Comparison of ENCODE assay signal across 13 cellular contexts in genomic region chrX:44913656-44914531, GRCh38. TPM values are rescaled to one million over a fixed set of nuclear protein-coding genes. Genes with fewer than 3 reads are reported as not detected.
A peak's percentile ranks its signal among the peaks of the same experiment; 100 is the strongest.
DNase-seq lines count a peak whose midpoint lies in the region; ATAC-seq lines count a peak whose summit lies in the region.
"Had no signal": no experiment of that assay in that cellular context is flagged by ENCODE, and none has a peak within 500 bp of the region (broad histone marks: within the 10 kb centered on the region; RNA-seq: fewer than 3 reads in every experiment).

No MANE protein-coding gene starts in this region.

- peaks cover 0 to 18% (median 2%) of the 10 kb centered on the region in 11 donors for H3K9me3 Mint-ChIP-seq in naive thymus-derived CD4-positive, alpha-beta T cell

- CTCF ChIA-PET in naive thymus-derived CD4-positive, alpha-beta T cell (lab: Charles Lee): no interaction called here

- H3K27me3 ChIP-seq in naive thymus-derived CD4-positive, alpha-beta T cell (ENCODE audit: control insufficient read depth in 2 of 2, insufficient read depth in 2 of 2, low read length in 2 of 2): no peaks in the 10 kb centered on the region
- H3K27me3 ChIP-seq: foreskin keratinocyte, ovary had no signal

- peaks cover 12 to 72% (median 57%) of the 10 kb centered on the region in 7 donors for H3K4me1 Mint-ChIP-seq in naive thymus-derived CD4-positive, alpha-beta T cell

- H3K27ac Mint-ChIP-seq in naive thymus-derived CD4-positive, alpha-beta T cell: peak overlapping the region in 2 of 9 donors; percentile 12 to 66

- H3K36me3 Mint-ChIP-seq in naive thymus-derived CD4-positive, alpha-beta T cell: peaks cover 0 to 14% (median 6%) of the 10 kb centered on the region in 5 donors

- H3K9me3 ChIP-seq in naive thymus-derived CD4-positive, alpha-beta T cell (ENCODE audit: control insufficient read depth in 2 of 3, low read length in 3 of 3): peaks cover 0 to 4% (median 0%) of the 10 kb centered on the region in 3 experiments
- H3K9me3 ChIP-seq: ovary had no signal

- no peak overlapping the region for H3K27ac ChIP-seq in naive thymus-derived CD4-positive, alpha-beta T cell (ENCODE audit: low read depth, low read length)
- H3K27ac ChIP-seq: foreskin keratinocyte, ovary, WERI-Rb-1 had no signal

- H3K4me1 ChIP-seq in naive thymus-derived CD4-positive, alpha-beta T cell (ENCODE audit: control insufficient read depth in 2 of 2, insufficient read depth in 2 of 2, low read length in 2 of 2): peaks cover 0 to 4% of the 10 kb centered on the region in 2 donors

- H3K4me3 Mint-ChIP-seq in naive thymus-derived CD4-positive, alpha-beta T cell: peak overlapping the region in 7 of 10 donors; percentile 10 to 54 (median 28)

- no peak for DNase-seq in naive thymus-derived CD4-positive, alpha-beta T cell
- DNase-seq in NCI-H2081 treated with DMSO at 0.1 percent for 48 hours (lab: John Stamatoyannopoulos, UW) (no peak), posterior vena cava (ENCODE audit: low spot score) (no peak), GOT3 (lab: John Stamatoyannopoulos, UW) (no peak)
- DNase-seq: DMS 273 treated with DMSO at 0.1 percent for 48 hours; left cardiac atrium; ovary; stimulated activated CD4-positive, alpha-beta T cell treated with anti-CD3 and anti-CD28 coated beads, Interleukin-2, amount 100 ng/mL, for 48 hours; WERI-Rb-1 had no signal

- no peaks in the 10 kb centered on the region for H3K36me3 ChIP-seq in naive thymus-derived CD4-positive, alpha-beta T cell (ENCODE audit: control insufficient read depth in 2 of 3, insufficient read depth in 3 of 3, low read length in 3 of 3)
- H3K36me3 ChIP-seq: ovary had no signal

- POLR2A ChIA-PET in naive thymus-derived CD4-positive, alpha-beta T cell (lab: Charles Lee): interaction anchor here (0.6 kb wide), 1 partner anchor 31 kb away, joined by 3 read pairs; no protein-coding TSS in a partner anchor

- H3K4me3 ChIP-seq in naive thymus-derived CD4-positive, alpha-beta T cell (ENCODE audit: low read length): no peak overlapping the region
- H3K4me3 ChIP-seq: ovary had no signal

- peak; percentile 32 for ATAC-seq in GM18867 (IDR thresholded peaks at IDR 0.05; ENCODE audit: unreplicated experiment)
- peak; percentile 50 for ATAC-seq in GM21619 (IDR thresholded peaks at IDR 0.05; ENCODE audit: unreplicated experiment)
- ATAC-seq in HG03571 (IDR thresholded peaks at IDR 0.05; ENCODE audit: unreplicated experiment): peak; percentile 58
- ATAC-seq in naive thymus-derived CD4-positive, alpha-beta T cell: no peak
- ATAC-seq: foreskin keratinocyte had no signal

- intact Hi-C loops in naive thymus-derived CD4-positive, alpha-beta T cell (cut with micrococcal nuclease): no loop called here
- intact Hi-C loops in posterior vena cava (cut with DNase I): no loop called here

- no peaks in the 10 kb centered on the region for H3K27me3 Mint-ChIP-seq in naive thymus-derived CD4-positive, alpha-beta T cell

RNA-seq across cellular contexts. Expression of gene KDM6A, which starts 40.9 kb away (rescaled TPM):
- 10 to 100 TPM; 27.8 to 55.6 (median 47.5) TPM for total RNA-seq in naive thymus-derived CD4-positive, alpha-beta T cell
- polyA plus RNA-seq in naive thymus-derived CD4-positive, alpha-beta T cell: 10 to 100 TPM; 17.9 to 26.1 TPM
- total RNA-seq in posterior vena cava: 10 to 100 TPM; 24.2 to 27.3 TPM
